13 cellular contexts compared by ENCODE assay signal in genomic region chr10:22435650-22436049, GRCh38.
A peak's percentile ranks its signal among the peaks of the same experiment; 100 is the strongest.
DNase-seq lines count a peak whose midpoint lies in the region; ATAC-seq and TF ChIP-seq lines count a peak whose summit lies in the region.
"Had no signal": no experiment of that assay in that cellular context is flagged by ENCODE, and none has a peak within 500 bp of the region (broad histone marks: within the 10 kb centered on the region; RNA-seq: fewer than 3 reads in every experiment).

No MANE protein-coding gene starts in this region.

- H3K4me2 ChIP-seq in GM23248 (ENCODE audit: unreplicated experiment) = no peak overlapping the region

- H3K4me1 Mint-ChIP-seq in CD14-positive monocyte = peaks cover 37% of the 10 kb centered on the region
- peaks cover 29% of the 10 kb centered on the region for H3K4me1 Mint-ChIP-seq in activated T-helper 17 cell treated with anti-CD3 and anti-CD28 coated beads, Interleukin-2, amount 50 U/mL, for 72 hours
- peaks cover 28 to 55% of the 10 kb centered on the region in 2 donors for H3K4me1 Mint-ChIP-seq in natural killer cell treated with Interleukin-12 subunit alpha and Interleukin-12 subunit beta and Interleukin-15 and Interleukin-18, amount 100 ng/mL, for 72 hours (ENCODE audit: low read depth in 2 of 2)

- no peak overlapping the region for H3K9ac ChIP-seq in GM23248

- H3K27ac Mint-ChIP-seq in CD14-positive monocyte = peak overlapping the region in 2 of 7 donors; percentile 28 to 53
- no peak overlapping the region for H3K27ac Mint-ChIP-seq in activated T-helper 17 cell treated with anti-CD3 and anti-CD28 coated beads, Interleukin-2, amount 50 U/mL, for 72 hours
- H3K27ac Mint-ChIP-seq in natural killer cell treated with Interleukin-12 subunit alpha and Interleukin-12 subunit beta and Interleukin-15 and Interleukin-18, amount 100 ng/mL, for 72 hours = peak overlapping the region; percentile 87 to 99

- DNase-seq in CD14-positive monocyte (ENCODE audit: low spot score) = no peak
- DNase-seq in GM23248 = no peak
- DNase-seq in natural killer cell treated with Interleukin-12 subunit alpha and Interleukin-12 subunit beta and Interleukin-15 and Interleukin-18, amount 100 ng/mL, for 72 hours (ENCODE audit: low spot score) = no peak
- DNase-seq in RKO (ENCODE audit: low spot score) = no peak
- DNase-seq in Ammon's horn (ENCODE audit: low spot score) = no peak
- no peak for DNase-seq in NCI-H446 (lab: John Stamatoyannopoulos, UW)
- no peak for DNase-seq in NCI-H774 (lab: John Stamatoyannopoulos, UW)
- DNase-seq: C1 segment of cervical spinal cord, foreskin melanocyte, kidney, NCI-H1092 treated with DMSO at 0.1 percent for 48 hours had no signal

- H3K4me3 ChIP-seq in GM23248 = no peak overlapping the region

- peaks cover 17% of the 10 kb centered on the region for H3K79me2 ChIP-seq in GM23248 (ENCODE audit: insufficient read depth)

- in situ Hi-C loops in GM23248 (cut with MboI) = no loop called here

- no peaks in the 10 kb centered on the region for H3K9me3 ChIP-seq in GM23248 (ENCODE audit: low read depth)

- H3F3A ChIP-seq in GM23248 (ENCODE audit: insufficient read depth) = peaks cover 31% of the 10 kb centered on the region

- 95 to 96% methylated on average over 10 of the region's 10 CpGs for WGBS in GM23248 (ENCODE audit: low coverage in 1 of 2, low lambda C conversion rate in 2 of 2, missing lambda C conversion rate in 2 of 2), 2 experiments

- no peaks in the 10 kb centered on the region for H3K9me2 ChIP-seq in GM23248 (ENCODE audit: insufficient read depth)

- no peaks in the 10 kb centered on the region for H4K20me1 ChIP-seq in GM23248 (ENCODE audit: insufficient read depth)

- H2AFZ ChIP-seq in GM23248 = no peak overlapping the region

- intact Hi-C loops in CD14-positive monocyte (cut with micrococcal nuclease) = loop anchor here (5.0 to 10.0 kb wide), 8 partner anchors 61 to 433 kb away; partner anchors contain the start of genes DNAJC1 (in 2 of the 2), SPAG6 (in 2 of the 2) and BMI1 (in 1 of the 2)

- H3K36me3 ChIP-seq in GM23248 (ENCODE audit: low read depth) = no peaks in the 10 kb centered on the region

- peaks cover 0 to 4% (median 0%) of the 10 kb centered on the region in 7 donors for H3K9me3 Mint-ChIP-seq in CD14-positive monocyte
- no peaks in the 10 kb centered on the region for H3K9me3 Mint-ChIP-seq in activated T-helper 17 cell treated with anti-CD3 and anti-CD28 coated beads, Interleukin-2, amount 50 U/mL, for 72 hours
- no peaks in the 10 kb centered on the region for H3K9me3 Mint-ChIP-seq in natural killer cell treated with Interleukin-12 subunit alpha and Interleukin-12 subunit beta and Interleukin-15 and Interleukin-18, amount 100 ng/mL, for 72 hours

- 0 out of 2 replicates have a peak overlapping the region, but pooled peaks have one; percentile 70 for H3K27ac ChIP-seq in GM23248

- peaks cover 0 to 6% of the 10 kb centered on the region in 2 donors for H3K36me3 Mint-ChIP-seq in CD14-positive monocyte
- no peaks in the 10 kb centered on the region for H3K36me3 Mint-ChIP-seq in activated T-helper 17 cell treated with anti-CD3 and anti-CD28 coated beads, Interleukin-2, amount 50 U/mL, for 72 hours (ENCODE audit: low read depth)
- no peaks in the 10 kb centered on the region for H3K36me3 Mint-ChIP-seq in natural killer cell treated with Interleukin-12 subunit alpha and Interleukin-12 subunit beta and Interleukin-15 and Interleukin-18, amount 100 ng/mL, for 72 hours

- ATAC-seq in activated T-helper 17 cell treated with anti-CD3 and anti-CD28 coated beads, Interleukin-2, amount 50 U/mL, for 72 hours (replicated peaks) = no peak
- ATAC-seq in natural killer cell treated with Interleukin-12 subunit alpha and Interleukin-12 subunit beta and Interleukin-15 and Interleukin-18, amount 100 ng/mL, for 72 hours = no peak
- ATAC-seq: sciatic nerve had no signal

- peaks cover 37% of the 10 kb centered on the region for H3K4me1 ChIP-seq in GM23248 (ENCODE audit: insufficient read depth)

- peak overlapping the region; percentile 27 to 97 for H3K4me3 Mint-ChIP-seq in CD14-positive monocyte
- H3K4me3 Mint-ChIP-seq in activated T-helper 17 cell treated with anti-CD3 and anti-CD28 coated beads, Interleukin-2, amount 50 U/mL, for 72 hours = peak overlapping the region; percentile 90
- peak overlapping the region; percentile 94 for H3K4me3 Mint-ChIP-seq in natural killer cell treated with Interleukin-12 subunit alpha and Interleukin-12 subunit beta and Interleukin-15 and Interleukin-18, amount 100 ng/mL, for 72 hours

- no peaks in the 10 kb centered on the region for H3K27me3 ChIP-seq in GM23248 (replicated peaks; ENCODE audit: insufficient read depth)

- H3K27me3 Mint-ChIP-seq in CD14-positive monocyte (ENCODE audit: low read depth in 3 of 3) = peaks cover 16 to 36% (median 19%) of the 10 kb centered on the region in 3 donors
- no peaks in the 10 kb centered on the region for H3K27me3 Mint-ChIP-seq in activated T-helper 17 cell treated with anti-CD3 and anti-CD28 coated beads, Interleukin-2, amount 50 U/mL, for 72 hours
- H3K27me3 Mint-ChIP-seq in natural killer cell treated with Interleukin-12 subunit alpha and Interleukin-12 subunit beta and Interleukin-15 and Interleukin-18, amount 100 ng/mL, for 72 hours = no peaks in the 10 kb centered on the region

- TF ChIP-seq CTCF in CD14-positive monocyte (IDR thresholded peaks at IDR 0.05) = no peak
